ENCODE assay signal across 26 cellular contexts in the genomic region with DNA sequence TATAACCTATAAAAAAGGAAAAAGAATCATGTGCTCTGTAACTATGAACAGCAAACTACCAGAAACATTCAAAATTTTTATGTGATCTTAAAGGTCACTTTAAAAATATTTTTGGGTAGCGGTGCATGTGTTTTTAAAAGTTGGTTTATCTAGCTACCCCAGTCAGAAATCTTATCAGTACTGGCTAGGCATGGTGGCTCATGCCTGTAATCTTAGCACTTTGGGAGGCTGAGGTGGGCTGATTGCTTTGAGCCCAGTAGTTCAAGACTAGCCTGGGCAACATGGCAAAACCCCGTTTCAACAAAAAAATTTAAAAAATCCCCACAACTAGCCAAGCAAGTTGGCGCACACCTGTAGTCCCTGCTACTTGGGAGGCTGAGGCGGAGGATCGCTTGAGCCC.
"Had no signal": no experiment of that assay in that cellular context is flagged by ENCODE, and none has a peak within 500 bp of the region (broad histone marks: within the 10 kb centered on the region; RNA-seq: fewer than 3 reads in every experiment).

No MANE protein-coding gene starts in this region.

- H3K36me3 ChIP-seq: brain microvascular endothelial cell, esophagus squamous epithelium, gastroesophageal sphincter had no signal

- H3K27ac ChIP-seq: brain microvascular endothelial cell, gastroesophageal sphincter, VCaP had no signal

- H3K9me3 ChIP-seq: esophagus squamous epithelium, gastroesophageal sphincter had no signal

- ATAC-seq: activated T-cell treated with anti-CD3 and anti-CD28 coated beads, Interleukin-2, amount 50 U/mL, for 4 hours; activated T-helper 17 cell treated with anti-CD3 and anti-CD28 coated beads, Interleukin-2, amount 50 U/mL, for 72 hours; effector memory CD8-positive, alpha-beta T cell; gastroesophageal sphincter; WTC11 had no signal

- DNase-seq: activated CD4-positive, alpha-beta memory T cell treated with anti-CD3 and anti-CD28 coated beads, Interleukin-2, amount 10 ng/mL, durations not matched to agents 7 days and 5 days; activated CD4-positive, alpha-beta T cell treated with anti-CD3 and anti-CD28 coated beads for 1 hour; activated CD4-positive, alpha-beta T cell treated with anti-CD3 and anti-CD28 coated beads for 4 hours; activated CD4-positive, alpha-beta T cell treated with anti-CD3 and anti-CD28 coated beads, Interleukin-2, amount 10 ng/mL, durations not matched to agents 7 days and 5 days; activated CD4-positive, alpha-beta T cell treated with anti-CD3 and anti-CD28 coated beads, Interleukin-2, amount 50 U/mL, for 4 hours; activated CD8-positive, alpha-beta memory T cell treated with anti-CD3 and anti-CD28 coated beads for 24 hours; activated effector memory CD4-positive, alpha-beta T cell treated with Interleukin-2 at 50 U/mL for 16 hours; activated gamma-delta T cell treated with Interleukin-2 at 50 U/mL for 16 hours; activated naive CD4-positive, alpha-beta T cell treated with anti-CD3 and anti-CD28 coated beads, Interleukin-2, amount 50 U/mL, for 16 hours; activated naive CD4-positive, alpha-beta T cell treated with Interleukin-2 at 50 U/mL for 16 hours; activated T-cell treated with anti-CD3 and anti-CD28 coated beads, Interleukin-2, amount 50 U/mL, for 4 hours; amniotic stem cell; anterior cingulate cortex; brain microvascular endothelial cell; caudate nucleus; cortex of kidney; dermis blood vessel endothelial cell; effector CD4-positive, alpha-beta T cell; effector memory CD8-positive, alpha-beta T cell; esophagus squamous epithelium; foreskin melanocyte; T-helper 2 cell had no signal

- H3K27me3 ChIP-seq: brain microvascular endothelial cell, esophagus squamous epithelium, gastroesophageal sphincter had no signal

- H3K4me3 ChIP-seq: gastroesophageal sphincter had no signal
